ENCODE assay signal across 14 cellular contexts in genomic region chr4:1515763-1516162, GRCh38.
A peak's percentile ranks its signal among the peaks of the same experiment; 100 is the strongest.
DNase-seq lines count a peak whose midpoint lies in the region; ATAC-seq and TF ChIP-seq lines count a peak whose summit lies in the region.
"Had no signal": no experiment of that assay in that cellular context is flagged by ENCODE, and none has a peak within 500 bp of the region (broad histone marks: within the 10 kb centered on the region; RNA-seq: fewer than 3 reads in every experiment).

No MANE protein-coding gene starts in this region.

- no peak overlapping the region for H3K4me3 Mint-ChIP-seq in natural killer cell treated with Interleukin-12 subunit alpha and Interleukin-12 subunit beta and Interleukin-15 and Interleukin-18, amount 100 ng/mL, for 72 hours
- H3K4me3 Mint-ChIP-seq in natural killer cell, result no peak overlapping the region
- H3K4me3 Mint-ChIP-seq in chondrocyte (ENCODE audit: unreplicated experiment), result no peak overlapping the region
- H3K4me3 Mint-ChIP-seq: CD4-positive, alpha-beta T cell had no signal

- peak; percentile 52 for DNase-seq in natural killer cell treated with Interleukin-12 subunit alpha and Interleukin-12 subunit beta and Interleukin-15 and Interleukin-18, amount 100 ng/mL, for 72 hours (ENCODE audit: low spot score)
- DNase-seq in natural killer cell (no peak), chondrocyte (ENCODE audit: low spot score) (peak; percentile 71), psoas muscle (peak; percentile 3 to 13), NCI-H510A (lab: John Stamatoyannopoulos, UW) (no peak)
- DNase-seq: ACHN; CD4-positive, alpha-beta T cell; DMS153; DMS79; GF-D8 had no signal

- TF ChIP-seq CTCF in natural killer cell (IDR thresholded peaks at IDR 0.05) (no peak), chondrocyte (IDR thresholded peaks at IDR 0.05) (no peak), psoas muscle (IDR thresholded peaks at IDR 0.05) (no peak)

- H3K4me3 ChIP-seq in psoas muscle, result no peak overlapping the region
- H3K4me3 ChIP-seq: HAP-1 had no signal

- H3K27me3 ChIP-seq in psoas muscle (ENCODE audit: insufficient read depth in 3 of 3, low read length in 2 of 3), result peaks cover 0 to 56% (median 8%) of the 10 kb centered on the region in 3 donors

- no peaks in the 10 kb centered on the region for H3K36me3 ChIP-seq in psoas muscle (ENCODE audit: insufficient read depth in 1 of 2, low read depth in 1 of 2)
- H3K36me3 ChIP-seq: HAP-1 had no signal

- WGBS in psoas muscle, 3 donors, result 76 to 89% (median 85%) methylated on average over 5 of the region's 5 CpGs

- H3K4me1 Mint-ChIP-seq in natural killer cell treated with Interleukin-12 subunit alpha and Interleukin-12 subunit beta and Interleukin-15 and Interleukin-18, amount 100 ng/mL, for 72 hours (ENCODE audit: low read depth in 2 of 2), result peaks cover 0 to 4% of the 10 kb centered on the region in 2 donors
- H3K4me1 Mint-ChIP-seq in natural killer cell, result peaks cover 0 to 5% of the 10 kb centered on the region in 2 donors
- H3K4me1 Mint-ChIP-seq in chondrocyte (ENCODE audit: low read depth), result no peaks in the 10 kb centered on the region

- H3K4me1 ChIP-seq in psoas muscle, result no peaks in the 10 kb centered on the region

- no peaks in the 10 kb centered on the region for H3K9me3 ChIP-seq in psoas muscle
- H3K9me3 ChIP-seq: HAP-1 had no signal

- H3K27ac Mint-ChIP-seq in natural killer cell treated with Interleukin-12 subunit alpha and Interleukin-12 subunit beta and Interleukin-15 and Interleukin-18, amount 100 ng/mL, for 72 hours, result no peak overlapping the region
- H3K27ac Mint-ChIP-seq in natural killer cell (no peak overlapping the region), chondrocyte (ENCODE audit: unreplicated experiment) (no peak overlapping the region)
- H3K27ac Mint-ChIP-seq: CD4-positive, alpha-beta T cell had no signal

- intact Hi-C loops in natural killer cell (cut with micrococcal nuclease) (no loop called here), psoas muscle (cut with DNase I) (loop anchor here in 1 of 2 donors (10.0 kb wide), 1 partner anchor 161 kb away; no protein-coding TSS in a partner anchor)

- ATAC-seq in natural killer cell treated with Interleukin-12 subunit alpha and Interleukin-12 subunit beta and Interleukin-15 and Interleukin-18, amount 100 ng/mL, for 72 hours, result no peak
- no peak for ATAC-seq in natural killer cell
- no peak for ATAC-seq in psoas muscle
- ATAC-seq in GM21737 (IDR thresholded peaks at IDR 0.05; ENCODE audit: unreplicated experiment), result no peak
- ATAC-seq in HG03442 (IDR thresholded peaks at IDR 0.05; ENCODE audit: unreplicated experiment), result no peak

- peaks cover 3 to 7% of the 10 kb centered on the region in 2 donors for H3K27me3 Mint-ChIP-seq in natural killer cell treated with Interleukin-12 subunit alpha and Interleukin-12 subunit beta and Interleukin-15 and Interleukin-18, amount 100 ng/mL, for 72 hours
- H3K27me3 Mint-ChIP-seq in natural killer cell (ENCODE audit: low read depth in 2 of 2), result peaks cover 7 to 16% of the 10 kb centered on the region in 2 donors
- H3K27me3 Mint-ChIP-seq in chondrocyte (ENCODE audit: low read depth), result peaks cover 11% of the 10 kb centered on the region

- H3K36me3 Mint-ChIP-seq in natural killer cell treated with Interleukin-12 subunit alpha and Interleukin-12 subunit beta and Interleukin-15 and Interleukin-18, amount 100 ng/mL, for 72 hours, result no peaks in the 10 kb centered on the region
- no peaks in the 10 kb centered on the region for H3K36me3 Mint-ChIP-seq in natural killer cell
- no peaks in the 10 kb centered on the region for H3K36me3 Mint-ChIP-seq in chondrocyte (ENCODE audit: low read depth)

- H3K9me3 Mint-ChIP-seq in natural killer cell treated with Interleukin-12 subunit alpha and Interleukin-12 subunit beta and Interleukin-15 and Interleukin-18, amount 100 ng/mL, for 72 hours, result no peaks in the 10 kb centered on the region
- H3K9me3 Mint-ChIP-seq in natural killer cell, result no peaks in the 10 kb centered on the region
- no peaks in the 10 kb centered on the region for H3K9me3 Mint-ChIP-seq in chondrocyte (ENCODE audit: low read depth)
- H3K9me3 Mint-ChIP-seq: CD4-positive, alpha-beta T cell had no signal

- no peak overlapping the region for H3K27ac ChIP-seq in psoas muscle
- H3K27ac ChIP-seq: C4-2B had no signal

Comparison
In these comparisons a context has a peak if more than half of its experiments do, and no peak if none do; other contexts are left out.
1. DNase-seq: peak in natural killer cell treated with Interleukin-12 subunit alpha and Interleukin-12 subunit beta and Interleukin-15 and Interleukin-18, amount 100 ng/mL, for 72 hours (single experiment), chondrocyte (single experiment) and psoas muscle (2 of 2); none in natural killer cell (single experiment) and NCI-H510A (single experiment).